In the genomic region with DNA sequence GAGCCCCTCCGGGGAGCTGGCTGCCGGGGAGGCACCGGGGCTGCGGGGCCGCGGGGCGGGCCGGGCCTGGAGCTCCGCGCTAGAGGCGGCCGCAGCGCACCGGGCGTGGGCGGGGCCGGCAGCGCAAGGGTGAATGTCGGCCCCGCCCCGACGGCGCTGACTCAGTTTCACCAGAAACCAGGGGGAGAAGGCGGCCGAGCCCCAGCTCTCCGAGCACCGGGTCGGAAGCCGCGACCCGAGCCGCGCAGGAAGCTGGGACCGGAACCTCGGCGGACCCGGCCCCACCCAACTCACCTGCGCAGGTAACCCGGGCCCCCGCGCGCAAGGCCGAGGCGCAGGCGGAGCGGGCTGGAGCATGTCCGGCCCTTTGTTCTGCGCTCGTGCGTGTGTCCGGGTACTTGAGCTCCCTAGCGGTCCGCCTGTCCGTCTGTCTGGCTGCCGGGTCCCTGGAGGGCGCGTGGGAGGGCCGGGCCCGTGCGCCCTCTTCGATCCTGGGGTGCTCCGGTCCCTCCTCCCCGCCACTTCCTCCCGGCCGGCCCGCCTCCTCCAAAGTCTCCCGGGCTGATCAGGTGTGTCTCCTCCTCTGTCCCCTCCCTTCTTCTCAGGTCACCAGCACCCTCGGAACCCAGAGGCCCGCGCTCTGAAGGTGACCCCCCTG, we compare ENCODE assay signal across 8 cellular contexts. TPM values are rescaled to one million over a fixed set of nuclear protein-coding genes. Genes with fewer than 3 reads are reported as not detected.
DNase-seq lines count a peak whose midpoint lies in the region; ATAC-seq and TF ChIP-seq lines count a peak whose summit lies in the region.

A gene with protein sequence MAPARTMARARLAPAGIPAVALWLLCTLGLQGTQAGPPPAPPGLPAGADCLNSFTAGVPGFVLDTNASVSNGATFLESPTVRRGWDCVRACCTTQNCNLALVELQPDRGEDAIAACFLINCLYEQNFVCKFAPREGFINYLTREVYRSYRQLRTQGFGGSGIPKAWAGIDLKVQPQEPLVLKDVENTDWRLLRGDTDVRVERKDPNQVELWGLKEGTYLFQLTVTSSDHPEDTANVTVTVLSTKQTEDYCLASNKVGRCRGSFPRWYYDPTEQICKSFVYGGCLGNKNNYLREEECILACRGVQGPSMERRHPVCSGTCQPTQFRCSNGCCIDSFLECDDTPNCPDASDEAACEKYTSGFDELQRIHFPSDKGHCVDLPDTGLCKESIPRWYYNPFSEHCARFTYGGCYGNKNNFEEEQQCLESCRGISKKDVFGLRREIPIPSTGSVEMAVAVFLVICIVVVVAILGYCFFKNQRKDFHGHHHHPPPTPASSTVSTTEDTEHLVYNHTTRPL (plus strand): TSS at position 164 of the 658 bp plus-strand sequence. CDS start 507 bp downstream, outside the sequence.

- peak; percentile 49 for DNase-seq in NCI-H345 (lab: John Stamatoyannopoulos, UW)
- DNase-seq in NCI-H345 treated with DMSO at 0.1 percent for 48 hours (lab: John Stamatoyannopoulos, UW; ENCODE audit: unreplicated experiment): no peak
- DNase-seq in activated CD4-positive, alpha-beta T cell treated with anti-CD3 and anti-CD28 coated beads for 4 hours: peak; percentile 79 to 80
- DNase-seq in effector memory CD8-positive, alpha-beta T cell: peak in 1 of 3 experiments; percentile 28
- DNase-seq in naive thymus-derived CD8-positive, alpha-beta T cell: peak in 4 of 10 donors; percentile 10 to 34 (median 24)
- DNase-seq in stimulated activated naive CD8-positive, alpha-beta T cell treated with anti-CD3 and anti-CD28 coated beads, Interleukin-15, amount 100 ng/mL, for 72 hours: peak; percentile 54 to 61
- DNase-seq in adrenal gland: no peak

- TF ChIP-seq POLR2A in adrenal gland (IDR thresholded peaks at IDR 0.05): no peak

- peak within 1 kb of the TSS; percentile 83 to 85 for H3K4me3 Mint-ChIP-seq in effector memory CD8-positive, alpha-beta T cell
- peak within 1 kb of the TSS; percentile 71 to 88 (median 80) for H3K4me3 Mint-ChIP-seq in naive thymus-derived CD8-positive, alpha-beta T cell
- H3K4me3 Mint-ChIP-seq in stimulated activated naive CD8-positive, alpha-beta T cell treated with anti-CD3 and anti-CD28 coated beads, Interleukin-15, amount 100 ng/mL, for 72 hours: peak within 1 kb of the TSS; percentile 87 to 90

- no peak within 1 kb of the TSS for H3K27ac ChIP-seq in adrenal gland

- peaks cover 0 to 7% of the 10 kb centered on the region in 2 donors for H3K27me3 Mint-ChIP-seq in effector memory CD8-positive, alpha-beta T cell
- H3K27me3 Mint-ChIP-seq in naive thymus-derived CD8-positive, alpha-beta T cell: peaks cover 3 to 16% (median 9%) of the 10 kb centered on the region in 5 donors
- H3K27me3 Mint-ChIP-seq in stimulated activated naive CD8-positive, alpha-beta T cell treated with anti-CD3 and anti-CD28 coated beads, Interleukin-15, amount 100 ng/mL, for 72 hours: peaks cover 27% of the 10 kb centered on the region

- H3K9me3 ChIP-seq in adrenal gland (replicated peaks in 1 of 3): no peaks in the 10 kb centered on the region

- no peaks in the 10 kb centered on the region for H3K36me3 Mint-ChIP-seq in effector memory CD8-positive, alpha-beta T cell (ENCODE audit: insufficient read depth)
- no peaks in the 10 kb centered on the region for H3K36me3 Mint-ChIP-seq in naive thymus-derived CD8-positive, alpha-beta T cell

- intact Hi-C loops in adrenal gland (cut with DNase I): no loop called here

- H3K27me3 ChIP-seq in adrenal gland: peaks cover 27% of the 10 kb centered on the region

- WGBS in adrenal gland, 4 donors: 0 to 2% (median 1%) methylated on average over 10 to 70 of the region's 70 CpGs

- POLR2A ChIA-PET in naive thymus-derived CD8-positive, alpha-beta T cell (lab: Charles Lee): no interaction called here

- no peaks in the 10 kb centered on the region for H3K36me3 ChIP-seq in adrenal gland (replicated peaks in 1 of 2)

- peak; percentile 61 for ATAC-seq in effector memory CD8-positive, alpha-beta T cell (replicated peaks)
- ATAC-seq in naive thymus-derived CD8-positive, alpha-beta T cell: peak; percentile 67 to 74
- ATAC-seq in stimulated activated naive CD8-positive, alpha-beta T cell treated with anti-CD3 and anti-CD28 coated beads, Interleukin-15, amount 100 ng/mL, for 72 hours: peak; percentile 77
- ATAC-seq in HG03520 (IDR thresholded peaks at IDR 0.05; ENCODE audit: unreplicated experiment): no peak

- peaks cover 4 to 12% of the 10 kb centered on the region in 2 donors for H3K4me1 Mint-ChIP-seq in effector memory CD8-positive, alpha-beta T cell (ENCODE audit: low read depth in 2 of 2)
- H3K4me1 Mint-ChIP-seq in naive thymus-derived CD8-positive, alpha-beta T cell: peaks cover 9 to 37% (median 16%) of the 10 kb centered on the region in 4 donors
- peaks cover 35% of the 10 kb centered on the region for H3K4me1 Mint-ChIP-seq in stimulated activated naive CD8-positive, alpha-beta T cell treated with anti-CD3 and anti-CD28 coated beads, Interleukin-15, amount 100 ng/mL, for 72 hours

- H3K4me3 ChIP-seq in adrenal gland: peak within 1 kb of the TSS in 2 of 4 donors; percentile 15 to 57

- H3K27ac Mint-ChIP-seq in effector memory CD8-positive, alpha-beta T cell: no peak within 1 kb of the TSS
- H3K27ac Mint-ChIP-seq in naive thymus-derived CD8-positive, alpha-beta T cell: peak within 1 kb of the TSS in 3 of 10 donors; percentile 18 to 72 (median 31)
- peak within 1 kb of the TSS in 1 of 2 donors; percentile 77 for H3K27ac Mint-ChIP-seq in stimulated activated naive CD8-positive, alpha-beta T cell treated with anti-CD3 and anti-CD28 coated beads, Interleukin-15, amount 100 ng/mL, for 72 hours

- peaks cover 7 to 15% of the 10 kb centered on the region in 2 donors for H3K4me1 ChIP-seq in adrenal gland (replicated peaks in 1 of 2)

- TF ChIP-seq CTCF in adrenal gland (IDR thresholded peaks at IDR 0.05): no peak

- no peaks in the 10 kb centered on the region for H3K9me3 Mint-ChIP-seq in effector memory CD8-positive, alpha-beta T cell
- no peaks in the 10 kb centered on the region for H3K9me3 Mint-ChIP-seq in naive thymus-derived CD8-positive, alpha-beta T cell
- H3K9me3 Mint-ChIP-seq in stimulated activated naive CD8-positive, alpha-beta T cell treated with anti-CD3 and anti-CD28 coated beads, Interleukin-15, amount 100 ng/mL, for 72 hours: no peaks in the 10 kb centered on the region

RNA-seq across cellular contexts. Expression of the gene that starts here (rescaled TPM):
- under 1 TPM; 0.42 to 0.80 TPM for total RNA-seq in naive thymus-derived CD8-positive, alpha-beta T cell
- polyA plus RNA-seq in naive thymus-derived CD8-positive, alpha-beta T cell: under 1 TPM in 2 of 3 donors, not detected in 1; 0.11 to 0.16 TPM
- total RNA-seq in adrenal gland: 1 to 10 TPM in 6 of 8 donors, under 1 TPM in 2; 0.67 to 5.1 (median 1.6) TPM
- 1 to 10 TPM in 2 of 3 donors, under 1 TPM in 1; 0.46 to 1.3 (median 1.1) TPM for polyA plus RNA-seq in adrenal gland

Comparison
In these comparisons a context has a peak if more than half of its experiments do, and no peak if none do; other contexts are left out.
1. DNase-seq: peak in NCI-H345 (single experiment), activated CD4-positive, alpha-beta T cell treated with anti-CD3 and anti-CD28 coated beads for 4 hours (2 of 2) and stimulated activated naive CD8-positive, alpha-beta T cell treated with anti-CD3 and anti-CD28 coated beads, Interleukin-15, amount 100 ng/mL, for 72 hours (2 of 2); none in NCI-H345 treated with DMSO at 0.1 percent for 48 hours (single experiment) and adrenal gland (0 of 7).
2. Peak in ATAC-seq in naive thymus-derived CD8-positive, alpha-beta T cell; RNA of the gene not detected or under 1 TPM.
3. Peak in every context shown above with its lines, with median percentiles within 50 percentile points of each other: H3K4me3 Mint-ChIP-seq.